2 cellular contexts compared by ENCODE assay signal in the genomic region with DNA sequence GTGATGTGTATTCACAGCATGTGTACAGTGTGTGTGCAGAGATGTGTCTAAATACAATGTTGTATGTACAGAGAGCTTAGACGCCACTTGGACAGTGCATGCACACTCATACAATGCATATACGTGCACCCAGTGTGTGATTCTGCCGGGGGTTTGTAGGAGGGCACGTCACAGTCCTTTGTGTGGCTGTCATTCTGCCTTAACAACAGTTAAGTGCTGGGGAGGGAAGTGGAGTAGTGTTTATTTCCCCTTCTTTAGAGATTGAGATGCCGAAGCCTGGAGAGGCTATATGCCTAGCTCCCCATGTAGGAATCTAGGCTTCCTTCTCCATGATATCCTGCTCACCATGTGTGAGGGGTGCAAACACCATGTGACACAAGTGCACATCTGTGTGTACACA.
TF ChIP-seq lines count a peak whose summit lies in the region.

No MANE protein-coding gene starts in this region.

TF ChIP-seq in K562, 482 proteins besides CTCF, POLR2A, EP300 and RAD21 (continued from another document):
- TF ChIP-seq NFATC3 (IDR thresholded peaks at IDR 0.05) (no peak), SRF (CRISPR knock-in tag; IDR thresholded peaks at IDR 0.05) (0 out of 4 replicates have a peak, but pooled peaks of 1 of the 2 experiments have one; percentile 12), NR3C1 (CRISPR knock-in tag; IDR thresholded peaks at IDR 0.05) (no peak), TFAM (CRISPR knock-in tag; conservative IDR thresholded peaks at IDR 0.05) (no peak), MBD2 (IDR thresholded peaks at IDR 0.05; ENCODE audit: borderline replicate concordance, low read depth) (no peak)

TF ChIP-seq in neural cell, 6 proteins besides CTCF, POLR2A, EP300 and RAD21:
- TF ChIP-seq, protein P1, sequence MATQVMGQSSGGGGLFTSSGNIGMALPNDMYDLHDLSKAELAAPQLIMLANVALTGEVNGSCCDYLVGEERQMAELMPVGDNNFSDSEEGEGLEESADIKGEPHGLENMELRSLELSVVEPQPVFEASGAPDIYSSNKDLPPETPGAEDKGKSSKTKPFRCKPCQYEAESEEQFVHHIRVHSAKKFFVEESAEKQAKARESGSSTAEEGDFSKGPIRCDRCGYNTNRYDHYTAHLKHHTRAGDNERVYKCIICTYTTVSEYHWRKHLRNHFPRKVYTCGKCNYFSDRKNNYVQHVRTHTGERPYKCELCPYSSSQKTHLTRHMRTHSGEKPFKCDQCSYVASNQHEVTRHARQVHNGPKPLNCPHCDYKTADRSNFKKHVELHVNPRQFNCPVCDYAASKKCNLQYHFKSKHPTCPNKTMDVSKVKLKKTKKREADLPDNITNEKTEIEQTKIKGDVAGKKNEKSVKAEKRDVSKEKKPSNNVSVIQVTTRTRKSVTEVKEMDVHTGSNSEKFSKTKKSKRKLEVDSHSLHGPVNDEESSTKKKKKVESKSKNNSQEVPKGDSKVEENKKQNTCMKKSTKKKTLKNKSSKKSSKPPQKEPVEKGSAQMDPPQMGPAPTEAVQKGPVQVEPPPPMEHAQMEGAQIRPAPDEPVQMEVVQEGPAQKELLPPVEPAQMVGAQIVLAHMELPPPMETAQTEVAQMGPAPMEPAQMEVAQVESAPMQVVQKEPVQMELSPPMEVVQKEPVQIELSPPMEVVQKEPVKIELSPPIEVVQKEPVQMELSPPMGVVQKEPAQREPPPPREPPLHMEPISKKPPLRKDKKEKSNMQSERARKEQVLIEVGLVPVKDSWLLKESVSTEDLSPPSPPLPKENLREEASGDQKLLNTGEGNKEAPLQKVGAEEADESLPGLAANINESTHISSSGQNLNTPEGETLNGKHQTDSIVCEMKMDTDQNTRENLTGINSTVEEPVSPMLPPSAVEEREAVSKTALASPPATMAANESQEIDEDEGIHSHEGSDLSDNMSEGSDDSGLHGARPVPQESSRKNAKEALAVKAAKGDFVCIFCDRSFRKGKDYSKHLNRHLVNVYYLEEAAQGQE (IDR thresholded peaks at IDR 0.05; ENCODE audit: borderline replicate concordance) = peak; percentile 68
- TF ChIP-seq POLR2AphosphoS5 (IDR thresholded peaks at IDR 0.05) = peak; percentile 62
- TF ChIP-seq TAF1 (IDR thresholded peaks at IDR 0.05; ENCODE audit: low read depth) = no peak
- no peak for TF ChIP-seq MXI1 (conservative IDR thresholded peaks at IDR 0.05; ENCODE audit: poor library complexity, severe bottlenecking)
